ENCODE assay signal across 1 cellular context in genomic region chr17:9408381-9408780, GRCh38.
TF ChIP-seq lines count a peak whose summit lies in the region.

No MANE protein-coding gene starts in this region.

TF ChIP-seq in GM23338, 12 proteins besides CTCF, POLR2A, EP300 and RAD21:
- TF ChIP-seq STAT1 (IDR thresholded peaks at IDR 0.05; ENCODE audit: unreplicated experiment) (no peak), EZH2 (IDR thresholded peaks at IDR 0.05; ENCODE audit: low read depth, unreplicated experiment) (no peak), ZNF462 (CRISPR knock-in tag; IDR thresholded peaks at IDR 0.05) (no peak), CREB1 (CRISPR knock-in tag; IDR thresholded peaks at IDR 0.05; ENCODE audit: low read depth) (no peak), ZNF331 (CRISPR knock-in tag; IDR thresholded peaks at IDR 0.05; ENCODE audit: low read depth) (no peak), POLR2AphosphoS5 (IDR thresholded peaks at IDR 0.05; ENCODE audit: low read depth) (no peak), ETS1 (IDR thresholded peaks at IDR 0.05) (no peak), ZNF114 (CRISPR knock-in tag; IDR thresholded peaks at IDR 0.05) (no peak), NANOG (IDR thresholded peaks at IDR 0.05; ENCODE audit: borderline replicate concordance) (no peak), JUNB (IDR thresholded peaks at IDR 0.05; ENCODE audit: unreplicated experiment) (no peak), REST (IDR thresholded peaks at IDR 0.05; ENCODE audit: unreplicated experiment) (no peak)
